ENCODE assay signal across 19 cellular contexts in genomic region chr4:142307857-142308256, GRCh38.
DNase-seq lines count a peak whose midpoint lies in the region; FAIRE-seq and TF ChIP-seq lines count a peak whose summit lies in the region.
"Had no signal": no experiment of that assay in that cellular context is flagged by ENCODE, and none has a peak within 500 bp of the region (broad histone marks: within the 10 kb centered on the region; RNA-seq: fewer than 3 reads in every experiment).

No MANE protein-coding gene starts in this region.

- no peaks in the 10 kb centered on the region for H3K27me3 Mint-ChIP-seq in activated CD4-positive, alpha-beta T cell treated with anti-CD3 and anti-CD28 coated beads, Interleukin-2, amount 10 ng/mL, durations not matched to agents 24 days and 14 days
- H3K27me3 Mint-ChIP-seq in nephron (ENCODE audit: low read depth): no peaks in the 10 kb centered on the region
- H3K27me3 Mint-ChIP-seq: IgD-negative memory B cell had no signal

- H3K4me1 ChIP-seq in small intestine (ENCODE audit: control insufficient read depth in 2 of 2, insufficient read depth in 1 of 2, low read depth in 1 of 2, low read length in 1 of 2): no peaks in the 10 kb centered on the region
- H3K4me1 ChIP-seq: HAP-1 had no signal

- 16 to 51% (median 35%) methylated on average over 2 of the region's 2 CpGs for WGBS in small intestine, 3 donors
- 44 to 66% methylated on average over 2 of the region's 2 CpGs for WGBS in lower leg skin, 2 donors

- no peak overlapping the region for H3K27ac Mint-ChIP-seq in activated CD4-positive, alpha-beta T cell treated with anti-CD3 and anti-CD28 coated beads, Interleukin-2, amount 10 ng/mL, durations not matched to agents 24 days and 14 days
- H3K27ac Mint-ChIP-seq in nephron: peak overlapping the region; percentile 59 to 73 (median 63)
- H3K27ac Mint-ChIP-seq: CD14-positive monocyte had no signal

- TF ChIP-seq CTCF in kidney epithelial cell (IDR thresholded peaks at IDR 0.05; ENCODE audit: insufficient read depth, low read length, poor library complexity, severe bottlenecking): no peak
- no peak for TF ChIP-seq CTCF in nephron (IDR thresholded peaks at IDR 0.05; ENCODE audit: unreplicated experiment in 3 of 3)
- no peak for TF ChIP-seq CTCF in lower leg skin (IDR thresholded peaks at IDR 0.05)

- H3K36me3 ChIP-seq in kidney epithelial cell (ENCODE audit: control insufficient read depth, insufficient read depth, low read length): no peaks in the 10 kb centered on the region
- no peaks in the 10 kb centered on the region for H3K36me3 ChIP-seq in small intestine (ENCODE audit: control insufficient read depth in 2 of 2, insufficient read depth in 2 of 2, low read length in 2 of 2)
- H3K36me3 ChIP-seq: HAP-1 had no signal

- peak; percentile 34 for DNase-seq in activated CD4-positive, alpha-beta T cell treated with anti-CD3 and anti-CD28 coated beads, Interleukin-2, amount 10 ng/mL, durations not matched to agents 24 days and 14 days
- DNase-seq in activated CD4-positive, alpha-beta T cell treated with anti-CD3 and anti-CD28 coated beads for 4 hours: no peak
- peak; percentile 18 for DNase-seq in kidney epithelial cell (ENCODE audit: low read depth)
- DNase-seq in small intestine: peak; percentile 8
- no peak for DNase-seq in lower leg skin (ENCODE audit: low spot score in 2 of 2)
- DNase-seq in stimulated activated CD4-positive, alpha-beta T cell treated with anti-CD3 and anti-CD28 coated beads, Interleukin-12 subunit alpha, Interleukin-12 subunit beta, amount 100 ng/mL, for 4 hours: no peak
- no peak for DNase-seq in SK-N-DZ (ENCODE audit: low spot score)
- DNase-seq: DMS 273 treated with DMSO at 0.1 percent for 48 hours, DND-41, NCI-H1092 treated with DMSO at 0.1 percent for 48 hours, NCI-H510A treated with DMSO at 0.1 percent for 48 hours, NCI-H82, SHP77 had no signal

- H3K4me1 Mint-ChIP-seq in activated CD4-positive, alpha-beta T cell treated with anti-CD3 and anti-CD28 coated beads, Interleukin-2, amount 10 ng/mL, durations not matched to agents 24 days and 14 days: peaks cover 4% of the 10 kb centered on the region
- peaks cover 50% of the 10 kb centered on the region for H3K4me1 Mint-ChIP-seq in nephron
- H3K4me1 Mint-ChIP-seq: CD14-positive monocyte, IgD-negative memory B cell had no signal

- FAIRE-seq in small intestine (lab: Jason Lieb, UNC): no peak
- FAIRE-seq: HTR-8/SVneo had no signal

- H3K27me3 ChIP-seq in kidney epithelial cell (ENCODE audit: control insufficient read depth, insufficient read depth, low read length): no peaks in the 10 kb centered on the region
- no peaks in the 10 kb centered on the region for H3K27me3 ChIP-seq in small intestine (ENCODE audit: control insufficient read depth in 2 of 2, insufficient read depth in 2 of 2, low read length in 2 of 2)

- H3K36me3 Mint-ChIP-seq in activated CD4-positive, alpha-beta T cell treated with anti-CD3 and anti-CD28 coated beads, Interleukin-2, amount 10 ng/mL, durations not matched to agents 24 days and 14 days (ENCODE audit: low read depth): peaks cover 35% of the 10 kb centered on the region
- H3K36me3 Mint-ChIP-seq in nephron (ENCODE audit: low read depth): peaks cover 2% of the 10 kb centered on the region
- H3K36me3 Mint-ChIP-seq: CD14-positive monocyte, IgD-negative memory B cell had no signal

- no peak overlapping the region for H3K4me3 ChIP-seq in kidney epithelial cell (ENCODE audit: low read depth, low read length)
- no peak overlapping the region for H3K4me3 ChIP-seq in small intestine (ENCODE audit: low read depth in 1 of 2, low read length in 2 of 2)
- no peak overlapping the region for H3K4me3 ChIP-seq in lower leg skin (ENCODE audit: low read depth, poor library complexity, severe bottlenecking)
- H3K4me3 ChIP-seq: HAP-1 had no signal

- no peak overlapping the region for H3K27ac ChIP-seq in small intestine (ENCODE audit: low read depth in 1 of 2, low read length in 1 of 2)
- H3K27ac ChIP-seq: 22Rv1 had no signal

- H3K4me3 Mint-ChIP-seq in activated CD4-positive, alpha-beta T cell treated with anti-CD3 and anti-CD28 coated beads, Interleukin-2, amount 10 ng/mL, durations not matched to agents 24 days and 14 days: no peak overlapping the region
- H3K4me3 Mint-ChIP-seq in nephron: peak overlapping the region in 1 of 3 experiments; percentile 39
- H3K4me3 Mint-ChIP-seq: CD14-positive monocyte, IgD-negative memory B cell had no signal

- no peaks in the 10 kb centered on the region for H3K9me3 Mint-ChIP-seq in activated CD4-positive, alpha-beta T cell treated with anti-CD3 and anti-CD28 coated beads, Interleukin-2, amount 10 ng/mL, durations not matched to agents 24 days and 14 days
- no peaks in the 10 kb centered on the region for H3K9me3 Mint-ChIP-seq in nephron
- H3K9me3 Mint-ChIP-seq: IgD-negative memory B cell had no signal

- no peaks in the 10 kb centered on the region for H3K9me3 ChIP-seq in small intestine (ENCODE audit: control insufficient read depth, low read depth)
- H3K9me3 ChIP-seq: HAP-1 had no signal

- intact Hi-C loops in activated CD4-positive, alpha-beta T cell treated with anti-CD3 and anti-CD28 coated beads, Interleukin-2, amount 10 ng/mL, durations not matched to agents 24 days and 14 days (cut with micrococcal nuclease): no loop called here
- intact Hi-C loops in lower leg skin (cut with DNase I; ENCODE audit: low total_unique reads): no loop called here

- no peak for TF ChIP-seq POLR2A in lower leg skin (IDR thresholded peaks at IDR 0.05)

Comparison
In these comparisons a context has a peak if more than half of its experiments do, and no peak if none do; other contexts are left out.
1. DNase-seq: peak in activated CD4-positive, alpha-beta T cell treated with anti-CD3 and anti-CD28 coated beads, Interleukin-2, amount 10 ng/mL, durations not matched to agents 24 days and 14 days (single experiment), kidney epithelial cell (single experiment) and small intestine (single experiment); none in activated CD4-positive, alpha-beta T cell treated with anti-CD3 and anti-CD28 coated beads for 4 hours (0 of 2), lower leg skin (0 of 2), stimulated activated CD4-positive, alpha-beta T cell treated with anti-CD3 and anti-CD28 coated beads, Interleukin-12 subunit alpha, Interleukin-12 subunit beta, amount 100 ng/mL, for 4 hours (single experiment) and SK-N-DZ (single experiment).